In genomic region chr1:88655685-88656299, GRCh38 we compare ENCODE assay signal across 9 cellular contexts. TPM values are rescaled to one million over a fixed set of nuclear protein-coding genes. Genes with fewer than 3 reads are reported as not detected.
DNase-seq lines count a peak whose midpoint lies in the region; ATAC-seq and TF ChIP-seq lines count a peak whose summit lies in the region.
"Had no signal": no experiment of that assay in that cellular context is flagged by ENCODE, and none has a peak within 500 bp of the region (broad histone marks: within the 10 kb centered on the region; RNA-seq: fewer than 3 reads in every experiment).

No MANE protein-coding gene starts in this region.

- H3K27ac ChIP-seq in liver (ENCODE audit: low read depth in 1 of 2, low read length in 2 of 2): no peak overlapping the region

- H3K27me3 Mint-ChIP-seq in Caco-2 (ENCODE audit: insufficient read depth, unreplicated experiment): no peaks in the 10 kb centered on the region

- H3K9ac ChIP-seq in liver (ENCODE audit: low read depth in 1 of 2, low read length in 2 of 2): no peak overlapping the region

- WGBS in liver: 3% methylated on average over 3 of the region's 3 CpGs

- DNase-seq in Caco-2: peak in 1 of 2 experiments; percentile 4
- DNase-seq in Kasumi-1 (lab: John Stamatoyannopoulos, UW): peak; percentile 41 to 69
- DNase-seq in astrocyte of the spinal cord (ENCODE audit: low read depth, low spot score): peak; percentile 49
- no peak for DNase-seq in mucosa of descending colon
- no peak for DNase-seq in occipital lobe (lab: John Stamatoyannopoulos, UW)
- DNase-seq in stimulated activated CD4-positive, alpha-beta T cell treated with anti-CD3 and anti-CD28 coated beads, Interleukin-12 subunit alpha, Interleukin-12 subunit beta, amount 100 ng/mL, for 4 hours: no peak

- ATAC-seq in mucosa of descending colon: no peak
- ATAC-seq in HG03108 (IDR thresholded peaks at IDR 0.05; ENCODE audit: unreplicated experiment): no peak

- H3K36me3 ChIP-seq in Caco-2 (ENCODE audit: control insufficient read depth, insufficient read depth, low read length) (no peaks in the 10 kb centered on the region), liver (ENCODE audit: control insufficient read depth in 4 of 4, insufficient read depth in 3 of 4, low read depth in 1 of 4, low read length in 3 of 4) (no peaks in the 10 kb centered on the region), mucosa of descending colon (ENCODE audit: low read depth) (no peaks in the 10 kb centered on the region)

- TF ChIP-seq CTCF in Caco-2 (IDR thresholded peaks at IDR 0.05; ENCODE audit: insufficient read depth in 1 of 2, low read depth in 1 of 2, low read length in 1 of 2, severe bottlenecking in 1 of 2, unreplicated experiment in 1 of 2) (peak; percentile 26 to 28), astrocyte of the spinal cord (IDR thresholded peaks at IDR 0.05; ENCODE audit: low read depth, low read length) (peak; percentile 44), liver (IDR thresholded peaks at IDR 0.05; ENCODE audit: low read depth, low read length, missing input control) (peak; percentile 45), mucosa of descending colon (IDR thresholded peaks at IDR 0.05) (no peak)

- H3K9me3 ChIP-seq in Caco-2 (no peaks in the 10 kb centered on the region), liver (ENCODE audit: control insufficient read depth in 4 of 4, low read length in 3 of 4) (no peaks in the 10 kb centered on the region), mucosa of descending colon (no peaks in the 10 kb centered on the region)

- H3K4me1 ChIP-seq in Caco-2: no peaks in the 10 kb centered on the region
- peaks cover 0 to 9% (median 3%) of the 10 kb centered on the region in 4 donors for H3K4me1 ChIP-seq in liver (ENCODE audit: control insufficient read depth in 4 of 4, insufficient read depth in 4 of 4, low read length in 3 of 4)
- no peaks in the 10 kb centered on the region for H3K4me1 ChIP-seq in mucosa of descending colon (ENCODE audit: low read depth)

- POLR2A ChIA-PET in Caco-2 (lab: Charles Lee): no interaction called here

- H3K4me1 Mint-ChIP-seq in Caco-2 (ENCODE audit: low read depth, unreplicated experiment): no peaks in the 10 kb centered on the region
- H3K4me1 Mint-ChIP-seq: memory B cell had no signal

- H3K36me3 Mint-ChIP-seq in Caco-2 (ENCODE audit: insufficient read depth, unreplicated experiment): no peaks in the 10 kb centered on the region
- H3K36me3 Mint-ChIP-seq: memory B cell had no signal

- H3K27me3 ChIP-seq in Caco-2 (replicated peaks; ENCODE audit: control insufficient read depth, insufficient read depth, low read length) (no peaks in the 10 kb centered on the region), liver (ENCODE audit: control insufficient read depth in 4 of 4, insufficient read depth in 4 of 4, low read length in 3 of 4) (no peaks in the 10 kb centered on the region)

- no peak overlapping the region for H3K27ac Mint-ChIP-seq in Caco-2 (ENCODE audit: unreplicated experiment)
- H3K27ac Mint-ChIP-seq: memory B cell had no signal

- no peaks in the 10 kb centered on the region for H3K9me3 Mint-ChIP-seq in Caco-2 (ENCODE audit: unreplicated experiment)
- H3K9me3 Mint-ChIP-seq: memory B cell had no signal

- in situ Hi-C loops in astrocyte of the spinal cord (cut with HindIII; ENCODE audit: low sequenced_read_pairs): no loop called here

- TF ChIP-seq RAD21 in liver (IDR thresholded peaks at IDR 0.05): peak; percentile 64 to 69

- CTCF ChIA-PET in Caco-2 (lab: Charles Lee): interaction anchor here (0.6 to 1.3 kb wide), 2 partner anchors 28 to 80 kb away, joined by 3 to 10 read pairs; partner anchors contain the start of gene PKN2

- intact Hi-C loops in Caco-2 (cut with micrococcal nuclease; ENCODE audit: unreplicated experiment) (loop anchor here (2.0 kb wide), 1 partner anchor 221 kb away; no protein-coding TSS in a partner anchor), mucosa of descending colon (cut with DNase I, micrococcal nuclease) (no loop called here)

- H3K4me3 ChIP-seq in Caco-2 (ENCODE audit: low read depth, low read length) (no peak overlapping the region), astrocyte of the spinal cord (ENCODE audit: low read depth, low read length) (no peak overlapping the region), liver (ENCODE audit: low read depth in 1 of 3, low read length in 3 of 3) (no peak overlapping the region), mucosa of descending colon (no peak overlapping the region)

- no peak overlapping the region for H3K4me3 Mint-ChIP-seq in Caco-2 (ENCODE audit: unreplicated experiment)
- H3K4me3 Mint-ChIP-seq: memory B cell had no signal

- BruUV-seq in Caco-2 (replicated peaks; lab: Mats Ljungman, UMichigan): no TSS peak

TF ChIP-seq in liver, 16 proteins besides CTCF, POLR2A, EP300 and RAD21:
- TF ChIP-seq FOXA1 (IDR thresholded peaks at IDR 0.05) (no peak), YY1 (IDR thresholded peaks at IDR 0.05) (no peak), MAX (IDR thresholded peaks at IDR 0.05) (no peak), JUND (IDR thresholded peaks at IDR 0.05) (no peak), SP1 (IDR thresholded peaks at IDR 0.05) (no peak), ZBTB33 (IDR thresholded peaks at IDR 0.05) (no peak), RXRA (IDR thresholded peaks at IDR 0.05) (no peak), GABPA (IDR thresholded peaks at IDR 0.05 in 1 of 2, conservative IDR thresholded peaks at IDR 0.05 in 1 of 2) (no peak), HNF4G (IDR thresholded peaks at IDR 0.05) (no peak), FOXA2 (IDR thresholded peaks at IDR 0.05) (no peak), HNF4A (conservative IDR thresholded peaks at IDR 0.05) (no peak), EGR1 (IDR thresholded peaks at IDR 0.05; ENCODE audit: low read depth in 2 of 2) (no peak)
- TF ChIP-seq, protein P1, sequence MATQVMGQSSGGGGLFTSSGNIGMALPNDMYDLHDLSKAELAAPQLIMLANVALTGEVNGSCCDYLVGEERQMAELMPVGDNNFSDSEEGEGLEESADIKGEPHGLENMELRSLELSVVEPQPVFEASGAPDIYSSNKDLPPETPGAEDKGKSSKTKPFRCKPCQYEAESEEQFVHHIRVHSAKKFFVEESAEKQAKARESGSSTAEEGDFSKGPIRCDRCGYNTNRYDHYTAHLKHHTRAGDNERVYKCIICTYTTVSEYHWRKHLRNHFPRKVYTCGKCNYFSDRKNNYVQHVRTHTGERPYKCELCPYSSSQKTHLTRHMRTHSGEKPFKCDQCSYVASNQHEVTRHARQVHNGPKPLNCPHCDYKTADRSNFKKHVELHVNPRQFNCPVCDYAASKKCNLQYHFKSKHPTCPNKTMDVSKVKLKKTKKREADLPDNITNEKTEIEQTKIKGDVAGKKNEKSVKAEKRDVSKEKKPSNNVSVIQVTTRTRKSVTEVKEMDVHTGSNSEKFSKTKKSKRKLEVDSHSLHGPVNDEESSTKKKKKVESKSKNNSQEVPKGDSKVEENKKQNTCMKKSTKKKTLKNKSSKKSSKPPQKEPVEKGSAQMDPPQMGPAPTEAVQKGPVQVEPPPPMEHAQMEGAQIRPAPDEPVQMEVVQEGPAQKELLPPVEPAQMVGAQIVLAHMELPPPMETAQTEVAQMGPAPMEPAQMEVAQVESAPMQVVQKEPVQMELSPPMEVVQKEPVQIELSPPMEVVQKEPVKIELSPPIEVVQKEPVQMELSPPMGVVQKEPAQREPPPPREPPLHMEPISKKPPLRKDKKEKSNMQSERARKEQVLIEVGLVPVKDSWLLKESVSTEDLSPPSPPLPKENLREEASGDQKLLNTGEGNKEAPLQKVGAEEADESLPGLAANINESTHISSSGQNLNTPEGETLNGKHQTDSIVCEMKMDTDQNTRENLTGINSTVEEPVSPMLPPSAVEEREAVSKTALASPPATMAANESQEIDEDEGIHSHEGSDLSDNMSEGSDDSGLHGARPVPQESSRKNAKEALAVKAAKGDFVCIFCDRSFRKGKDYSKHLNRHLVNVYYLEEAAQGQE (IDR thresholded peaks at IDR 0.05): no peak
- TF ChIP-seq, protein P2, sequence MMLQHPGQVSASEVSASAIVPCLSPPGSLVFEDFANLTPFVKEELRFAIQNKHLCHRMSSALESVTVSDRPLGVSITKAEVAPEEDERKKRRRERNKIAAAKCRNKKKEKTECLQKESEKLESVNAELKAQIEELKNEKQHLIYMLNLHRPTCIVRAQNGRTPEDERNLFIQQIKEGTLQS (IDR thresholded peaks at IDR 0.05): no peak

RNA-seq across cellular contexts. Expression of gene PKN2, which starts 28.3 kb away (rescaled TPM):
- total RNA-seq in Caco-2 (2022) (31.5 and 33.4 TPM in 2 replicates), liver (10 to 100 TPM; 18.2 to 20.7 TPM), mucosa of descending colon (10 to 100 TPM; 54.6 to 81.9 (median 58.0) TPM), occipital lobe (67.4 TPM)
- 1 to 10 TPM; 4.4 to 8.4 TPM for polyA plus RNA-seq in liver

Comparison
In these comparisons a context has a peak if more than half of its experiments do, and no peak if none do; other contexts are left out.
1. DNase-seq: peak in Kasumi-1 (2 of 2) and astrocyte of the spinal cord (single experiment); none in mucosa of descending colon (0 of 3), occipital lobe (single experiment) and stimulated activated CD4-positive, alpha-beta T cell treated with anti-CD3 and anti-CD28 coated beads, Interleukin-12 subunit alpha, Interleukin-12 subunit beta, amount 100 ng/mL, for 4 hours (single experiment).